Comparison of ENCODE assay signal across 1 cellular context in the genomic region with DNA sequence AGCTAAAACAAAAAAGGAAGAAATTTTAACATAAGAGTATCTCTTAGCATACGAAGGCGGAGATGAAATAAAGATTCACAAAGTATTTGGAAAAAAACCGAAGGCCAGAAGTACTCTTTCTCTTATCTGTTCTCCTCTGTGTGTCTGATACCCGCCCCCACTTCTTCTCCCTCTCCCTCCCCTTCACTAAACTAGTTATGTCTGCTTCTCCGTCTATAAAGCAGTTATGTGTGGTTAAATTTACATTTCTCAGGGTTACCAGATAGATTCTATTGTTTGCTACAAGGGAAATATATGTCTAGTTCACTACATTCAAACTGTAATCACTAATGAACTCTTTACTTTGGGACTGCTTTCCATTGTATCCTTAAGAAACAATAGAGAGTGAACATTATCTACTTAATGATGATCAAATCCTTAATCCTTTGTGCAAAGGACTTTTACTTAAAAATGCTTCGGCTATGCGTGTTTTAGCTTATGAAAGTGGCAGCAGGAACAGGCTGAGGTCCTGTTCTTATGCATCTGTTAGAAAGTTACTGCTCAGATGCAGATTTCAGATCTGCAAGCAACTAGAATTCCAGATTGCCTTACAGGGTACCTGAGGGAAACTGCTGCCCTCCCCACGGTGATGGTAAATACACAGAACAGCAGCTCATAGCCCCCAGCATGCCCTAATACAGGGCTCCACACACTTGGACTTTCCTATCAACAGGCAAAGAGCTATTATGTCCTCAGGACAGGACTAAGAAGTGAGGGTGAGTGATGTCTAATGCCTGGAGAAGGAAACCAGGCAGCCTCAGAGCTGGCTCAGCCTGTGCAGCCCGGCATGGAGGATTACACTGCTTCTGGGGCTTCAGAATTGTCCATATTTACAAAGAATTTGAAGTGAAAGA.
TF ChIP-seq lines count a peak whose summit lies in the region.

No MANE protein-coding gene starts in this region.

TF ChIP-seq in H1, 55 proteins besides CTCF, POLR2A, EP300 and RAD21 (continued from another document):
- TF ChIP-seq, protein P1, sequence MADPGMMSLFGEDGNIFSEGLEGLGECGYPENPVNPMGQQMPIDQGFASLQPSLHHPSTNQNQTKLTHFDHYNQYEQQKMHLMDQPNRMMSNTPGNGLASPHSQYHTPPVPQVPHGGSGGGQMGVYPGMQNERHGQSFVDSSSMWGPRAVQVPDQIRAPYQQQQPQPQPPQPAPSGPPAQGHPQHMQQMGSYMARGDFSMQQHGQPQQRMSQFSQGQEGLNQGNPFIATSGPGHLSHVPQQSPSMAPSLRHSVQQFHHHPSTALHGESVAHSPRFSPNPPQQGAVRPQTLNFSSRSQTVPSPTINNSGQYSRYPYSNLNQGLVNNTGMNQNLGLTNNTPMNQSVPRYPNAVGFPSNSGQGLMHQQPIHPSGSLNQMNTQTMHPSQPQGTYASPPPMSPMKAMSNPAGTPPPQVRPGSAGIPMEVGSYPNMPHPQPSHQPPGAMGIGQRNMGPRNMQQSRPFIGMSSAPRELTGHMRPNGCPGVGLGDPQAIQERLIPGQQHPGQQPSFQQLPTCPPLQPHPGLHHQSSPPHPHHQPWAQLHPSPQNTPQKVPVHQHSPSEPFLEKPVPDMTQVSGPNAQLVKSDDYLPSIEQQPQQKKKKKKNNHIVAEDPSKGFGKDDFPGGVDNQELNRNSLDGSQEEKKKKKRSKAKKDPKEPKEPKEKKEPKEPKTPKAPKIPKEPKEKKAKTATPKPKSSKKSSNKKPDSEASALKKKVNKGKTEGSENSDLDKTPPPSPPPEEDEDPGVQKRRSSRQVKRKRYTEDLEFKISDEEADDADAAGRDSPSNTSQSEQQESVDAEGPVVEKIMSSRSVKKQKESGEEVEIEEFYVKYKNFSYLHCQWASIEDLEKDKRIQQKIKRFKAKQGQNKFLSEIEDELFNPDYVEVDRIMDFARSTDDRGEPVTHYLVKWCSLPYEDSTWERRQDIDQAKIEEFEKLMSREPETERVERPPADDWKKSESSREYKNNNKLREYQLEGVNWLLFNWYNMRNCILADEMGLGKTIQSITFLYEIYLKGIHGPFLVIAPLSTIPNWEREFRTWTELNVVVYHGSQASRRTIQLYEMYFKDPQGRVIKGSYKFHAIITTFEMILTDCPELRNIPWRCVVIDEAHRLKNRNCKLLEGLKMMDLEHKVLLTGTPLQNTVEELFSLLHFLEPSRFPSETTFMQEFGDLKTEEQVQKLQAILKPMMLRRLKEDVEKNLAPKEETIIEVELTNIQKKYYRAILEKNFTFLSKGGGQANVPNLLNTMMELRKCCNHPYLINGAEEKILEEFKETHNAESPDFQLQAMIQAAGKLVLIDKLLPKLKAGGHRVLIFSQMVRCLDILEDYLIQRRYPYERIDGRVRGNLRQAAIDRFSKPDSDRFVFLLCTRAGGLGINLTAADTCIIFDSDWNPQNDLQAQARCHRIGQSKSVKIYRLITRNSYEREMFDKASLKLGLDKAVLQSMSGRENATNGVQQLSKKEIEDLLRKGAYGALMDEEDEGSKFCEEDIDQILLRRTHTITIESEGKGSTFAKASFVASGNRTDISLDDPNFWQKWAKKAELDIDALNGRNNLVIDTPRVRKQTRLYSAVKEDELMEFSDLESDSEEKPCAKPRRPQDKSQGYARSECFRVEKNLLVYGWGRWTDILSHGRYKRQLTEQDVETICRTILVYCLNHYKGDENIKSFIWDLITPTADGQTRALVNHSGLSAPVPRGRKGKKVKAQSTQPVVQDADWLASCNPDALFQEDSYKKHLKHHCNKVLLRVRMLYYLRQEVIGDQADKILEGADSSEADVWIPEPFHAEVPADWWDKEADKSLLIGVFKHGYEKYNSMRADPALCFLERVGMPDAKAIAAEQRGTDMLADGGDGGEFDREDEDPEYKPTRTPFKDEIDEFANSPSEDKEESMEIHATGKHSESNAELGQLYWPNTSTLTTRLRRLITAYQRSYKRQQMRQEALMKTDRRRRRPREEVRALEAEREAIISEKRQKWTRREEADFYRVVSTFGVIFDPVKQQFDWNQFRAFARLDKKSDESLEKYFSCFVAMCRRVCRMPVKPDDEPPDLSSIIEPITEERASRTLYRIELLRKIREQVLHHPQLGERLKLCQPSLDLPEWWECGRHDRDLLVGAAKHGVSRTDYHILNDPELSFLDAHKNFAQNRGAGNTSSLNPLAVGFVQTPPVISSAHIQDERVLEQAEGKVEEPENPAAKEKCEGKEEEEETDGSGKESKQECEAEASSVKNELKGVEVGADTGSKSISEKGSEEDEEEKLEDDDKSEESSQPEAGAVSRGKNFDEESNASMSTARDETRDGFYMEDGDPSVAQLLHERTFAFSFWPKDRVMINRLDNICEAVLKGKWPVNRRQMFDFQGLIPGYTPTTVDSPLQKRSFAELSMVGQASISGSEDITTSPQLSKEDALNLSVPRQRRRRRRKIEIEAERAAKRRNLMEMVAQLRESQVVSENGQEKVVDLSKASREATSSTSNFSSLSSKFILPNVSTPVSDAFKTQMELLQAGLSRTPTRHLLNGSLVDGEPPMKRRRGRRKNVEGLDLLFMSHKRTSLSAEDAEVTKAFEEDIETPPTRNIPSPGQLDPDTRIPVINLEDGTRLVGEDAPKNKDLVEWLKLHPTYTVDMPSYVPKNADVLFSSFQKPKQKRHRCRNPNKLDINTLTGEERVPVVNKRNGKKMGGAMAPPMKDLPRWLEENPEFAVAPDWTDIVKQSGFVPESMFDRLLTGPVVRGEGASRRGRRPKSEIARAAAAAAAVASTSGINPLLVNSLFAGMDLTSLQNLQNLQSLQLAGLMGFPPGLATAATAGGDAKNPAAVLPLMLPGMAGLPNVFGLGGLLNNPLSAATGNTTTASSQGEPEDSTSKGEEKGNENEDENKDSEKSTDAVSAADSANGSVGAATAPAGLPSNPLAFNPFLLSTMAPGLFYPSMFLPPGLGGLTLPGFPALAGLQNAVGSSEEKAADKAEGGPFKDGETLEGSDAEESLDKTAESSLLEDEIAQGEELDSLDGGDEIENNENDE (IDR thresholded peaks at IDR 0.05; ENCODE audit: insufficient replicate concordance, low read length), result no peak
- TF ChIP-seq SRF (IDR thresholded peaks at IDR 0.05; ENCODE audit: low read depth, low read length) (no peak), CBX8 (IDR thresholded peaks at IDR 0.05; ENCODE audit: borderline replicate concordance, low read depth, low read length) (no peak), JUND (IDR thresholded peaks at IDR 0.05; ENCODE audit: low read length) (no peak), SP4 (IDR thresholded peaks at IDR 0.05; ENCODE audit: low read length) (no peak), BACH1 (IDR thresholded peaks at IDR 0.05; ENCODE audit: low read length) (no peak), SP2 (IDR thresholded peaks at IDR 0.05; ENCODE audit: low read length) (no peak), JUN (IDR thresholded peaks at IDR 0.05; ENCODE audit: low read depth, low read length) (no peak), CREB1 (IDR thresholded peaks at IDR 0.05) (no peak)
